In the genomic region with DNA sequence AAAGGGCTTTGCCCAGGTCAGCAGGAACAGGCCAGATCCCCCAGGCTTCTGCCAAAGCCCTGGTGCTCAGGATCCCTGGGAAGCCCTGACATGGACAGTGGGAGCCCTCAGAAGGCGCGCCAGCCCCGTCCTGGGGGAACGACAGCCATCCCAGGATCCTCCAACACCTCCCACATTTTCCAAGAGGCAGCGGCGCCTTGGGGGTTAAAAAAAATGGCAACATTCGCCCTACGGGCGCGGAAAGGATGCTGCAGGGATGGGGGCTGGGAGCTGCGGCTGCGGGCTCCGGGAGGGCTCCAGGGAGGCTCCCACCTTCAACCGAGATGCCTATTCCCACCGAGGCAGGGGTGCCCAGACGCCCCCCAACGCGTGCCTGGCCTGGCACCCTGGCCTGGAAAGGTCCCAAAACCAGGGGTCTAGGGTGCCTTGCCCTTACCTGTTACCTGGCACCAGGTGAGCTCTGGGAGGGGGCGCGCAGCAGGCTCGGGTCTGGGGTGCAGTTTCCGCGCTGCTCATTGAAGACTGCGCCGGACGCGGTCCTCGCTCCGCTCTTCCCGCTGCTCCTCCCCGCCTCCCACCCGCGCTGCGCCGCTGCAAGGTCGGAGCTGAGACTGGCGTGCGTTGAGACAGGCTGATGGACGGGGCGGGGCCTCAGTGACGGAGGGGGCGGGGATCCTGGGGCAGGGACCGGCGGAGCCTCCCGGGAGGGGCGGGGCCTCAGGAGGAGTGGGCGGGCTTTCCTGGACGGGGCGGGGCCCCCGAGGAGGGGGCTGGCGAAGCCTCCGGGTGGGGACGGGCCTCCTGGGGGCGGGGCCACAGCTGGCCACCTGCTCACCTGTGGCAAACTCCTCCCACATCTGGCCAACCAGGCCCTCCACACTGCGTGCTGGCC, we compare ENCODE assay signal across 9 cellular contexts. TPM values are rescaled to one million over a fixed set of nuclear protein-coding genes. Genes with fewer than 3 reads are reported as not detected.
DNase-seq lines count a peak whose midpoint lies in the region; ATAC-seq, FAIRE-seq and TF ChIP-seq lines count a peak whose summit lies in the region.
"Had no signal": no experiment of that assay in that cellular context is flagged by ENCODE, and none has a peak within 500 bp of the region (broad histone marks: within the 10 kb centered on the region; RNA-seq: fewer than 3 reads in every experiment).

A gene (minus strand): TSS at position 613 of the 892 bp plus-strand sequence. CDS start 6,228 bp downstream, outside the sequence.

- peak within 1 kb of the TSS; percentile 56 for H2AFZ ChIP-seq in HepG2 (ENCODE audit: low read length)

- DNase-seq in NCI-H1436 (lab: John Stamatoyannopoulos, UW) = peak; percentile 93
- DNase-seq in NCI-H1436 treated with DMSO at 0.1 percent for 48 hours (lab: John Stamatoyannopoulos, UW) = no peak
- DNase-seq in NCI-H526 treated with DMSO at 0.1 percent for 48 hours (lab: John Stamatoyannopoulos, UW) = peak; percentile 96
- DNase-seq in activated CD4-positive, alpha-beta T cell treated with anti-CD3 and anti-CD28 coated beads, Interleukin-2, amount 50 U/mL, for 4 hours = peak; percentile 97
- DNase-seq in dermis microvascular lymphatic vessel endothelial cell (ENCODE audit: low read depth in 2 of 2) = peak; percentile 76 to 94
- DNase-seq in HepG2 (ENCODE audit: low spot score) = peak; percentile 85
- peak; percentile 95 to 97 for DNase-seq in stimulated activated CD4-positive, alpha-beta T cell treated with anti-CD3 and anti-CD28 coated beads, Interleukin-2, amount 100 ng/mL, for 48 hours

- no peaks in the 10 kb centered on the region for H4K20me1 ChIP-seq in HepG2 (ENCODE audit: insufficient read depth, low read length)

- H3K9ac ChIP-seq in HepG2 (ENCODE audit: insufficient read depth, low read depth, low read length) = peak within 1 kb of the TSS; percentile 54

- POLR2A ChIA-PET in HepG2 (lab: Yijun Ruan, JAX) = interaction anchor here (0.6 to 3.7 kb wide), 8 partner anchors 9 to 399 kb away, joined by 3 to 43 read pairs (median 4); a partner anchor contains a TSS

- H3K27ac ChIP-seq in HepG2 (ENCODE audit: extremely low read length, insufficient read depth, low read length) = no peak within 1 kb of the TSS

- 0 out of 2 replicates have a peak, but pooled peaks have one; percentile 30 for TF ChIP-seq CTCF in HepG2 (CRISPR knock-in tag; IDR thresholded peaks at IDR 0.05)

- ATAC-seq in HG03280 (IDR thresholded peaks at IDR 0.05; ENCODE audit: unreplicated experiment) (peak; percentile 79), HepG2 (peak; percentile 88)

- intact Hi-C loops in HepG2 (cut with micrococcal nuclease; ENCODE audit: unreplicated experiment) = loop anchor here (5.0 kb wide), 1 partner anchor 266 kb away; a partner anchor contains a TSS

- 1% methylated on average over 10 of the region's 55 CpGs for WGBS in HepG2 (ENCODE audit: low lambda C conversion rate)

- peak within 1 kb of the TSS; percentile 74 to 82 (median 82) for H3K4me3 ChIP-seq in HepG2 (replicated peaks in 1 of 3; ENCODE audit: insufficient read depth in 1 of 3, low read depth in 2 of 3, low read length in 3 of 3)

- no peaks in the 10 kb centered on the region for H3K27me3 ChIP-seq in HepG2 (ENCODE audit: control insufficient read depth in 1 of 2, insufficient read depth in 2 of 2, low read length in 2 of 2)

- no peaks in the 10 kb centered on the region for H3K36me3 ChIP-seq in HepG2 (replicated peaks in 1 of 2; ENCODE audit: control insufficient read depth in 1 of 2, insufficient read depth in 2 of 2, low read length in 2 of 2)

- no peaks in the 10 kb centered on the region for H3K9me3 ChIP-seq in HepG2 (ENCODE audit: low read length)

- peak; percentile 40 to 80; a peak in 3 of 4 replicates for TF ChIP-seq POLR2A in HepG2 (IDR thresholded peaks at IDR 0.05; ENCODE audit: insufficient read depth in 1 of 2, low read depth in 2 of 2, low read length in 2 of 2)

- CTCF ChIA-PET in HepG2 (lab: Yijun Ruan, JAX; ENCODE audit: low intra/inter-chr PET ratio, low total read pairs) = no interaction called here

- H3K4me2 ChIP-seq in HepG2 (ENCODE audit: low read depth, low read length) = peak within 1 kb of the TSS; percentile 98

- in situ Hi-C loops in HepG2 (cut with HindIII; ENCODE audit: extremely low pct_ligation_motif_present, low pct_unique_long_range_greater_than_20kb) = no loop called here

- peaks cover 53% of the 10 kb centered on the region for H3K4me1 ChIP-seq in HepG2 (ENCODE audit: insufficient read depth, low read length)

- no peaks in the 10 kb centered on the region for H3K79me2 ChIP-seq in HepG2 (ENCODE audit: insufficient read depth, low read length)

- FAIRE-seq in HepG2 (lab: Jason Lieb, UNC) = peak; percentile 40
- FAIRE-seq: A204.1 had no signal

- no peak for TF ChIP-seq RAD21 in HepG2 (CRISPR knock-in tag; IDR thresholded peaks at IDR 0.05)

- TF ChIP-seq EP300 in HepG2 (IDR thresholded peaks at IDR 0.05; ENCODE audit: low read depth in 2 of 2, low read length in 2 of 2) (peak in 1 of 2 experiments; percentile 20; a peak in 1 of 4 replicates), HepG2 (CRISPR knock-in tag; IDR thresholded peaks at IDR 0.05; ENCODE audit: borderline replicate concordance) (no peak)

- TSS peak; percentile 49 for BruUV-seq in HepG2 (replicated peaks; lab: Mats Ljungman, UMichigan)

TF ChIP-seq in HepG2, 621 proteins besides CTCF, POLR2A, EP300 and RAD21 (continues in another document):
- TF ChIP-seq, protein P1, sequence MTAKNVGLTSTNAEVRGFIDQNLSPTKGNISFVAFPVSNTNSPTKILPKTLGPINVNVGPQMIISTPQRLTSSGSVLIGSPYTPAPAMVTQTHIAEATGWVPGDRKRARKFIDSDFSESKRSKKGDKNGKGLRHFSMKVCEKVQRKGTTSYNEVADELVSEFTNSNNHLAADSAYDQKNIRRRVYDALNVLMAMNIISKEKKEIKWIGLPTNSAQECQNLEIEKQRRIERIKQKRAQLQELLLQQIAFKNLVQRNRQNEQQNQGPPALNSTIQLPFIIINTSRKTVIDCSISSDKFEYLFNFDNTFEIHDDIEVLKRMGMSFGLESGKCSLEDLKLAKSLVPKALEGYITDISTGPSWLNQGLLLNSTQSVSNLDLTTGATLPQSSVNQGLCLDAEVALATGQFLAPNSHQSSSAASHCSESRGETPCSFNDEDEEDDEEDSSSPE (CRISPR knock-in tag; IDR thresholded peaks at IDR 0.05) = peak; percentile 51; the same call in 1 of the 2 replicates
- TF ChIP-seq ZNF232 (CRISPR knock-in tag; IDR thresholded peaks at IDR 0.05; ENCODE audit: borderline replicate concordance) (peak; percentile 28; the same call in 1 of the 2 replicates), TBX3 (IDR thresholded peaks at IDR 0.05; ENCODE audit: borderline replicate concordance) (no peak), ZNF781 (CRISPR knock-in tag; IDR thresholded peaks at IDR 0.05; ENCODE audit: borderline replicate concordance, not compliant biosample characterization) (no peak), NR2F6 (IDR thresholded peaks at IDR 0.05) (no peak), NR2F6 (CRISPR knock-in tag; IDR thresholded peaks at IDR 0.05) (0 out of 2 replicates have a peak, but pooled peaks have one; percentile 12), HMG20A (CRISPR knock-in tag; IDR thresholded peaks at IDR 0.05; ENCODE audit: borderline replicate concordance) (no peak; the same call in 1 of the 2 replicates), ARNT2 (CRISPR knock-in tag; IDR thresholded peaks at IDR 0.05; ENCODE audit: low read depth) (peak; percentile 35; the same call in 1 of the 2 replicates), GPN1 (CRISPR knock-in tag; IDR thresholded peaks at IDR 0.05; ENCODE audit: borderline replicate concordance) (no peak), ZNF549 (CRISPR knock-in tag; IDR thresholded peaks at IDR 0.05) (no peak), KDM2A (CRISPR knock-in tag; IDR thresholded peaks at IDR 0.05; ENCODE audit: borderline replicate concordance, low read depth) (peak; percentile 79), YEATS4 (CRISPR knock-in tag; IDR thresholded peaks at IDR 0.05; ENCODE audit: borderline replicate concordance) (peak; percentile 68; the same call in 1 of the 2 replicates), ZBTB42 (CRISPR knock-in tag; IDR thresholded peaks at IDR 0.05) (no peak), KDM3A (CRISPR knock-in tag; IDR thresholded peaks at IDR 0.05; ENCODE audit: low read depth) (no peak), SMARCE1 (IDR thresholded peaks at IDR 0.05; ENCODE audit: borderline replicate concordance) (no peak)

RNA-seq across cellular contexts. Expression of the gene that starts here (rescaled TPM):
- total RNA-seq in dermis microvascular lymphatic vessel endothelial cell (4.5 and 5.2 TPM in 2 replicates), HepG2 (2016; rRNA removed; fragmentation: Illumina TruSeq; extraction: Trizol) (3.4 and 6.0 TPM in 2 replicates)
- total RNA-seq in HepG2 (2016; cell fraction: cytosol; rRNA removed; fragmentation: Illumina TruSeq; extraction: Trizol; ENCODE audit: low read depth) = 2.0 and 2.1 TPM in 2 replicates
- total RNA-seq in HepG2 (2016; cell fraction: insoluble cytoplasmic fraction; rRNA removed; fragmentation: Illumina TruSeq; extraction: Trizol) = 3.8 and 6.2 TPM in 2 replicates
- total RNA-seq in HepG2 (2016; cell fraction: membrane; rRNA removed; fragmentation: Illumina TruSeq; extraction: Trizol) = 4.2 and 4.6 TPM in 2 replicates
- 7.6 and 8.0 TPM in 2 replicates for total RNA-seq in HepG2 (2016; cell fraction: nucleus; rRNA removed; fragmentation: Illumina TruSeq; extraction: Trizol)
- polyA plus RNA-seq in HepG2 (2011; rRNA removed) = 4.8 and 5.1 TPM in 2 replicates
- 2.5 and 4.1 TPM in 2 replicates for polyA plus RNA-seq in HepG2 (2011; cell fraction: cytosol; rRNA removed)
- polyA plus RNA-seq in HepG2 (2011; cell fraction: nucleus; rRNA removed) = 9.9 and 12.0 TPM in 2 replicates
- polyA plus RNA-seq in HepG2 (2012) = 2.4 and 3.6 TPM in 2 replicates
- polyA plus RNA-seq in HepG2 (2016; cell fraction: cytosol; fragmentation: Illumina TruSeq; extraction: Trizol; ENCODE audit: low read depth) = 0.78 and 1.3 TPM in 2 replicates
- 2.3 and 4.0 TPM in 2 replicates for polyA plus RNA-seq in HepG2 (2016; cell fraction: insoluble cytoplasmic fraction; fragmentation: Illumina TruSeq; extraction: Trizol; ENCODE audit: low read depth)
- polyA plus RNA-seq in HepG2 (2016; cell fraction: membrane; fragmentation: Illumina TruSeq; extraction: Trizol; ENCODE audit: low read depth) = 1.7 and 2.1 TPM in 2 replicates
- 12.6 and 14.0 TPM in 2 replicates for polyA plus RNA-seq in HepG2 (2016; cell fraction: nucleus; fragmentation: Illumina TruSeq; extraction: Trizol; ENCODE audit: insufficient read depth, low read depth)
- polyA minus RNA-seq in HepG2 (2011; rRNA and poly(A)+ RNA removed; ENCODE audit: low replicate concordance) = 16.7 and 18.1 TPM in 2 replicates
- 4.4 and 4.7 TPM in 2 replicates for polyA minus RNA-seq in HepG2 (2011; cell fraction: cytosol; rRNA and poly(A)+ RNA removed)
- polyA minus RNA-seq in HepG2 (2011; cell fraction: nucleus; rRNA and poly(A)+ RNA removed) = 9.8 and 10.9 TPM in 2 replicates
